24 cellular contexts compared by ENCODE assay signal in the genomic region with DNA sequence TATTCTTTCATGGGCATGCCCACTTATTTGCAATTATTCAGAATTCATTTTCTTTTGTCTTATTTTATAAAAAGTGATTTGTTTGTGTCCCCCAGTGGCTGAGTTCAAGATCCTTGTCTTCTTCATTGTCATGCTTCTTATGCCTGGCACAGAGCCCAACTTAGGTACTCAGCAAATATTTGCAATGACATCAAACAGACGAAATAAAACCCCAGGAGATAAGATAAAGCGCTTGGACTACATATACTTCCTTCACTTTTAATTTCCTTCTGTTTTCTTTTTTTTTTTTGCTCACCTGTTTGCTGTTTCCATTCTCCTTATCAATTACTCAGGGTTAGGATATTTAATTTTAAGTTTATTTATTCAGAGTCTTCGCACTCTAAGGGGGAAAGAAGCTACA.
DNase-seq lines count a peak whose midpoint lies in the region; ATAC-seq lines count a peak whose summit lies in the region.
"Had no signal": no experiment of that assay in that cellular context is flagged by ENCODE, and none has a peak within 500 bp of the region (broad histone marks: within the 10 kb centered on the region; RNA-seq: fewer than 3 reads in every experiment).

No MANE protein-coding gene starts in this region.

- H3K9me3 Mint-ChIP-seq in activated T-helper 17 cell treated with anti-CD3 and anti-CD28 coated beads, Interleukin-2, amount 50 U/mL, for 72 hours: peaks cover 5% of the 10 kb centered on the region
- H3K9me3 Mint-ChIP-seq: CD4-positive, alpha-beta T cell; type B pancreatic cell had no signal

- H3K27ac Mint-ChIP-seq in activated T-helper 17 cell treated with anti-CD3 and anti-CD28 coated beads, Interleukin-2, amount 50 U/mL, for 72 hours: no peak overlapping the region
- H3K27ac Mint-ChIP-seq: activated CD8-positive, alpha-beta T cell treated with anti-CD3 and anti-CD28 coated beads, Interleukin-2, amount 10 ng/mL, durations not matched to agents 7 days and 5 days; CD4-positive, alpha-beta T cell; memory B cell; type B pancreatic cell had no signal

- no peak overlapping the region for H3K4me3 Mint-ChIP-seq in activated T-helper 17 cell treated with anti-CD3 and anti-CD28 coated beads, Interleukin-2, amount 50 U/mL, for 72 hours
- H3K4me3 Mint-ChIP-seq: activated CD8-positive, alpha-beta T cell treated with anti-CD3 and anti-CD28 coated beads, Interleukin-2, amount 10 ng/mL, durations not matched to agents 7 days and 5 days; CD4-positive, alpha-beta T cell; memory B cell; type B pancreatic cell had no signal

- ATAC-seq in activated T-helper 17 cell treated with anti-CD3 and anti-CD28 coated beads, Interleukin-2, amount 50 U/mL, for 72 hours (replicated peaks): no peak
- ATAC-seq in GM18519 (IDR thresholded peaks at IDR 0.05; ENCODE audit: low FRiP score, unreplicated experiment): no peak
- ATAC-seq: activated CD8-positive, alpha-beta T cell treated with anti-CD3 and anti-CD28 coated beads, Interleukin-2, amount 10 ng/mL, durations not matched to agents 7 days and 5 days; body of pancreas; heart right ventricle; PC-3 had no signal

- H3K36me3 Mint-ChIP-seq in activated T-helper 17 cell treated with anti-CD3 and anti-CD28 coated beads, Interleukin-2, amount 50 U/mL, for 72 hours (ENCODE audit: low read depth): no peaks in the 10 kb centered on the region
- H3K36me3 Mint-ChIP-seq: memory B cell, type B pancreatic cell had no signal

- H3K27me3 Mint-ChIP-seq in activated T-helper 17 cell treated with anti-CD3 and anti-CD28 coated beads, Interleukin-2, amount 50 U/mL, for 72 hours: no peaks in the 10 kb centered on the region
- H3K27me3 Mint-ChIP-seq: CD4-positive, alpha-beta T cell; memory B cell; type B pancreatic cell had no signal

- H3K4me1 Mint-ChIP-seq in activated T-helper 17 cell treated with anti-CD3 and anti-CD28 coated beads, Interleukin-2, amount 50 U/mL, for 72 hours: no peaks in the 10 kb centered on the region
- H3K4me1 Mint-ChIP-seq: memory B cell had no signal

- DNase-seq in NCI-H1417 (lab: John Stamatoyannopoulos, UW): peak in 2 of 3 experiments; percentile 47 to 68
- no peak for DNase-seq in NCI-H1417 treated with DMSO at 0.1 percent for 48 hours (lab: John Stamatoyannopoulos, UW)
- DNase-seq in NCI-H1092 (lab: John Stamatoyannopoulos, UW): peak; percentile 6
- peak; percentile 78 for DNase-seq in NCI-H748 (lab: John Stamatoyannopoulos, UW; ENCODE audit: unreplicated experiment)
- DNase-seq in mucosa of gallbladder (ENCODE audit: low spot score): peak; percentile 45
- no peak for DNase-seq in KG1 (lab: John Stamatoyannopoulos, UW)
- DNase-seq: 8988T; activated CD4-positive, CD25-positive, alpha-beta regulatory T cell treated with anti-CD3 and anti-CD28 coated beads, Interleukin-2, amount 50 U/mL, for 72 hours; activated CD8-positive, alpha-beta T cell treated with anti-CD3 and anti-CD28 coated beads, Interleukin-2, amount 10 ng/mL, durations not matched to agents 7 days and 5 days; activated gamma-delta T cell treated with Interleukin-2 at 50 U/mL for 16 hours; body of pancreas; CD4-positive, alpha-beta T cell; cerebellar nuclear complex; DMS79 treated with DMSO at 0.1 percent for 48 hours; GM23248; heart right ventricle; PC-3; Right ventricle myocardium superior; stimulated activated CD8-positive, alpha-beta memory T cell treated with anti-CD3 and anti-CD28 coated beads, Interleukin-4, amount 100 ng/mL, for 48 hours; SW 1271 had no signal

Comparison
In these comparisons a context has a peak if more than half of its experiments do, and no peak if none do; other contexts are left out.
1. DNase-seq: peak in NCI-H1417 (2 of 3), NCI-H1092 (single experiment), NCI-H748 (single experiment) and mucosa of gallbladder (single experiment); none in NCI-H1417 treated with DMSO at 0.1 percent for 48 hours (single experiment) and KG1 (single experiment).